Comparison of ENCODE assay signal across 30 cellular contexts in the genomic region with DNA sequence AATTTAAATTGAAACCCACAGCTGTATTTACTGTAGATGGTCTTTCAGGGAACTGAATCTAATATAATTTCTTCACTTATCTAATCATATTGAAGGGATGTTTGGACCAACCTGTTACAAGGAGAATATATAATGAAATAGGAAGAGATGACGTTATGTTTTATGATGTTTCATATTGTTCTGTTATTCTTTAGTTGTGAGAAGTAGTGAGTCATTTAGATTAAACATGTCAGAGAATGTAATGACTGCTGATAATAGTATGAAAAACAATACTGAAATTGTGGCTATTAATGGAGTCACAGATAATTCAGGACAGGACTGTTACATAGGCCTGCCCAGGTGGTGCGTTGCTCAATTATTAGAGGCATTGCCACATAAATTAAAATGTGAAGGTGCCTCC.
"Had no signal": no experiment of that assay in that cellular context is flagged by ENCODE, and none has a peak within 500 bp of the region (broad histone marks: within the 10 kb centered on the region; RNA-seq: fewer than 3 reads in every experiment).

No MANE protein-coding gene starts in this region.

- H3K27me3 ChIP-seq: body of pancreas, esophagus muscularis mucosa, gastrocnemius medialis, neutrophil, suprapubic skin, tibial artery, upper lobe of right lung had no signal

- H3K9me3 ChIP-seq: body of pancreas, esophagus muscularis mucosa, gastrocnemius medialis, neutrophil, suprapubic skin, tibial artery, upper lobe of right lung had no signal

- ATAC-seq: activated CD4-positive, CD25-positive, alpha-beta regulatory T cell treated with anti-CD3 and anti-CD28 coated beads, Interleukin-2, amount 50 U/mL, for 24 hours; body of pancreas; gastrocnemius medialis; left cardiac atrium; sciatic nerve; T-helper 17 cell; upper lobe of right lung had no signal

- DNase-seq: activated CD4-positive, alpha-beta T cell treated with anti-CD3 and anti-CD28 coated beads for 48 hours; activated CD4-positive, alpha-beta T cell treated with anti-CD3 and anti-CD28 coated beads, Interleukin-2, amount 50 U/mL, for 48 hours; activated CD8-positive, alpha-beta memory T cell treated with anti-CD3 and anti-CD28 coated beads for 24 hours; activated effector memory CD4-positive, alpha-beta T cell treated with Interleukin-2 at 50 U/mL for 16 hours; activated naive CD4-positive, alpha-beta T cell treated with Interleukin-2 at 50 U/mL for 16 hours; aorta; body of pancreas; caudate nucleus; cortex of kidney; gastrocnemius medialis; glutamatergic neuron; islet precursor cell; left cardiac atrium; mammary epithelial cell; naive B cell; nephron progenitor cell; stimulated activated CD4-positive, alpha-beta T cell treated with anti-CD3 and anti-CD28 coated beads, Interleukin-12 subunit alpha, Interleukin-12 subunit beta, amount 100 ng/mL, for 4 hours; stimulated activated CD4-positive, alpha-beta T cell treated with anti-CD3 and anti-CD28 coated beads, Interleukin-4, amount 100 ng/mL, for 4 hours; stimulated activated naive CD4-positive, alpha-beta T cell; T-helper 17 cell; T1000; tibial artery; upper lobe of right lung; WERI-Rb-1 had no signal

- H3K27ac ChIP-seq: body of pancreas, esophagus muscularis mucosa, gastrocnemius medialis, neutrophil, skin epidermis, suprapubic skin, tibial artery, upper lobe of right lung, WERI-Rb-1 had no signal

- H3K4me3 ChIP-seq: body of pancreas, esophagus muscularis mucosa, gastrocnemius medialis, skin epidermis, suprapubic skin, tibial artery, upper lobe of right lung had no signal

- H3K4me1 ChIP-seq: body of pancreas, esophagus muscularis mucosa, gastrocnemius medialis, suprapubic skin, tibial artery, upper lobe of right lung had no signal

- H3K36me3 ChIP-seq: esophagus muscularis mucosa, gastrocnemius medialis, neutrophil, suprapubic skin, tibial artery, upper lobe of right lung, WERI-Rb-1 had no signal
